ENCODE assay signal across 14 cellular contexts in genomic region chr1:24949331-24949881, GRCh38. TPM values are rescaled to one million over a fixed set of nuclear protein-coding genes. Genes with fewer than 3 reads are reported as not detected.
DNase-seq lines count a peak whose midpoint lies in the region; ATAC-seq and TF ChIP-seq lines count a peak whose summit lies in the region.
"Had no signal": no experiment of that assay in that cellular context is flagged by ENCODE, and none has a peak within 500 bp of the region (broad histone marks: within the 10 kb centered on the region; RNA-seq: fewer than 3 reads in every experiment).

No MANE protein-coding gene starts in this region.

- TF ChIP-seq POLR2A in IMR-90 (IDR thresholded peaks at IDR 0.05; ENCODE audit: low read depth, low read length), result no peak

- H3K14ac ChIP-seq in IMR-90 (replicated peaks; ENCODE audit: low read depth, low read length), result peak overlapping the region; percentile 83; the same call in 1 of the 2 replicates

- H3K9me1 ChIP-seq in IMR-90 (ENCODE audit: insufficient read depth, low read length), result peaks cover 25% of the 10 kb centered on the region

- peaks cover 42 to 82% (median 72%) of the 10 kb centered on the region in 4 donors for H3K4me1 Mint-ChIP-seq in naive thymus-derived CD8-positive, alpha-beta T cell

- H3K4me3 ChIP-seq in IMR-90 (ENCODE audit: insufficient read depth, low read depth, low read length) (no peak overlapping the region), astrocyte of the cerebellum (ENCODE audit: low read depth, low read length) (no peak overlapping the region), hepatocyte (no peak overlapping the region)
- H3K4me3 ChIP-seq: colonic mucosa, testis had no signal

- TF ChIP-seq RAD21 in IMR-90 (IDR thresholded peaks at IDR 0.05; ENCODE audit: low read length), result peak; percentile 27; the same call in 1 of the 2 replicates

- H3K56ac ChIP-seq in IMR-90 (ENCODE audit: extremely low read depth, insufficient read depth, low read length), result peak overlapping the region; percentile 20; the same call in 1 of the 2 replicates

- peaks cover 0 to 2% of the 10 kb centered on the region in 2 experiments; a peak in 1 of 4 replicates for H3K79me1 ChIP-seq in IMR-90 (ENCODE audit: low read depth in 1 of 2, low read length in 2 of 2)

- no peaks in the 10 kb centered on the region for H3K9me3 Mint-ChIP-seq in naive thymus-derived CD8-positive, alpha-beta T cell

- ATAC-seq in IMR-90 (ENCODE audit: low read depth) (peak; percentile 86), GM18520 (IDR thresholded peaks at IDR 0.05; ENCODE audit: unreplicated experiment) (no peak)
- no peak for ATAC-seq in naive thymus-derived CD8-positive, alpha-beta T cell
- ATAC-seq: Right ventricle myocardium inferior had no signal

- H2BK120ac ChIP-seq in IMR-90 (ENCODE audit: low read depth, low read length), result peak overlapping the region; percentile 98

- WGBS in IMR-90 (ENCODE audit: extremely low coverage in 2 of 2, insufficient read length in 1 of 2), 2 experiments, result no CpG with 5 or more reads among the region's 12 CpGs
- 79% methylated on average over 12 of the region's 12 CpGs for WGBS in hepatocyte (ENCODE audit: low lambda C conversion rate, missing lambda C conversion rate)

- peak overlapping the region in 6 of 10 donors; percentile 30 to 70 (median 57) for H3K27ac Mint-ChIP-seq in naive thymus-derived CD8-positive, alpha-beta T cell

- peak overlapping the region; percentile 97 for H3K4ac ChIP-seq in IMR-90 (ENCODE audit: low read depth, low read length)

- H3K27me3 ChIP-seq in IMR-90 (ENCODE audit: control insufficient read depth, insufficient read depth, low read length) (peaks cover 2% of the 10 kb centered on the region; the same call in 1 of the 2 replicates), hepatocyte (no peaks in the 10 kb centered on the region)
- H3K27me3 ChIP-seq: colonic mucosa, testis had no signal

- peaks cover 0 to 7% (median 0%) of the 10 kb centered on the region in 3 donors for H3K36me3 Mint-ChIP-seq in naive thymus-derived CD8-positive, alpha-beta T cell

- H4K20me1 ChIP-seq in IMR-90 (ENCODE audit: insufficient read depth, low read length), result no peaks in the 10 kb centered on the region
- no peaks in the 10 kb centered on the region for H4K20me1 ChIP-seq in hepatocyte (ENCODE audit: insufficient read depth, poor library complexity, severe bottlenecking)

- H2AK5ac ChIP-seq in IMR-90 (ENCODE audit: low read depth, low read length), result peak overlapping the region; percentile 93

- peak overlapping the region; percentile 88 for H2BK5ac ChIP-seq in IMR-90 (ENCODE audit: low read depth, low read length, poor library complexity, severe bottlenecking)

- intact Hi-C loops in IMR-90 (cut with micrococcal nuclease), result no loop called here

- H3K23ac ChIP-seq in IMR-90 (ENCODE audit: low read depth, low read length), result peak overlapping the region; percentile 82; the same call in 1 of the 2 replicates

- H3K79me2 ChIP-seq in hepatocyte, result no peaks in the 10 kb centered on the region

- H4K5ac ChIP-seq in IMR-90 (ENCODE audit: low read depth, low read length), result peak overlapping the region; percentile 52; the same call in 1 of the 2 replicates

- H3K27ac ChIP-seq in IMR-90 (ENCODE audit: insufficient read depth, low read length) (peak overlapping the region; percentile 65; the same call in 1 of the 2 replicates), hepatocyte (no peak overlapping the region)
- H3K27ac ChIP-seq: colonic mucosa, testis had no signal

- DNase-seq in GM04504 (ENCODE audit: low read depth), result peak; percentile 31
- DNase-seq in IMR-90, result peak; percentile 85
- peak; percentile 38 for DNase-seq in astrocyte of the cerebellum (ENCODE audit: low read depth)
- DNase-seq in naive thymus-derived CD8-positive, alpha-beta T cell, result no peak
- no peak for DNase-seq in hepatocyte (ENCODE audit: low spot score)
- no peak for DNase-seq in NCI-H510A treated with DMSO at 0.1 percent for 48 hours (lab: John Stamatoyannopoulos, UW)
- no peak for DNase-seq in DMS153 (lab: John Stamatoyannopoulos, UW)
- DNase-seq: activated CD4-positive, CD25-positive, alpha-beta regulatory T cell treated with anti-CD3 and anti-CD28 coated beads, Interleukin-2, amount 50 U/mL, for 72 hours; colonic mucosa; kidney; NCI-H2227 treated with DMSO at 0.1 percent for 48 hours; testis had no signal

- H3K4me3 Mint-ChIP-seq in naive thymus-derived CD8-positive, alpha-beta T cell, result peak overlapping the region in 1 of 10 donors; percentile 29

- H2BK20ac ChIP-seq in IMR-90 (ENCODE audit: low read depth, low read length), result peak overlapping the region; percentile 94

- in situ Hi-C loops in IMR-90 (cut with MboI; ENCODE audit: low sequenced_read_pairs) (no loop called here), astrocyte of the cerebellum (cut with HindIII; ENCODE audit: low sequenced_read_pairs) (loop anchor here (25.0 kb wide), 1 partner anchor 263 kb away; no protein-coding TSS in a partner anchor)

- peaks cover 0 to 2% (median 0%) of the 10 kb centered on the region in 5 donors for H3K27me3 Mint-ChIP-seq in naive thymus-derived CD8-positive, alpha-beta T cell

- H3K9me3 ChIP-seq in IMR-90 (ENCODE audit: control insufficient read depth, insufficient read depth, low read length), result no peaks in the 10 kb centered on the region
- no peaks in the 10 kb centered on the region for H3K9me3 ChIP-seq in hepatocyte (ENCODE audit: low read depth)
- H3K9me3 ChIP-seq: colonic mucosa, testis had no signal

- BruUV-seq in IMR-90 (replicated peaks; lab: Mats Ljungman, UMichigan), result no TSS peak

- no peak overlapping the region for H3K9ac ChIP-seq in IMR-90 (ENCODE audit: low read depth, low read length)

- peak overlapping the region; percentile 50; the same call in 1 of the 2 replicates for H3K18ac ChIP-seq in IMR-90 (ENCODE audit: low read depth, low read length)

- H3K36me3 ChIP-seq in IMR-90 (ENCODE audit: control insufficient read depth, insufficient read depth, low read length) (no peaks in the 10 kb centered on the region), hepatocyte (replicated peaks; ENCODE audit: insufficient read depth, low read depth) (no peaks in the 10 kb centered on the region)
- H3K36me3 ChIP-seq: colonic mucosa had no signal

- dilution Hi-C loops in IMR-90 (cut with HindIII; ENCODE audit: low sequenced_read_pairs, unreplicated experiment), result no loop called here

- H2BK15ac ChIP-seq in IMR-90 (ENCODE audit: low read depth, low read length), result peak overlapping the region; percentile 83; the same call in 2 of the 3 replicates

- H4K8ac ChIP-seq in IMR-90 (ENCODE audit: low read depth in 2 of 2, low read length in 2 of 2), result peak overlapping the region; percentile 69 to 96

- POLR2A ChIA-PET in IMR-90 (lab: Charles Lee; ENCODE audit: unreplicated experiment), result interaction anchor here (0.6 kb wide), 1 partner anchor 108 kb away, joined by 3 read pairs; no protein-coding TSS in a partner anchor
- POLR2A ChIA-PET in naive thymus-derived CD8-positive, alpha-beta T cell (lab: Charles Lee), result interaction anchor here (2.3 kb wide), 1 partner anchor 88 kb away, joined by 5 read pairs; no protein-coding TSS in a partner anchor

- H3K9me2 ChIP-seq in hepatocyte (replicated peaks; ENCODE audit: insufficient read depth), result no peaks in the 10 kb centered on the region

- peak overlapping the region; percentile 29 for H2AK9ac ChIP-seq in IMR-90 (replicated peaks; ENCODE audit: low read depth, low read length, poor library complexity)

- H3K4me2 ChIP-seq in IMR-90 (ENCODE audit: low read depth, low read length) (peak overlapping the region; percentile 51; the same call in 1 of the 2 replicates), hepatocyte (no peak overlapping the region)

- TF ChIP-seq CTCF in IMR-90 (conservative IDR thresholded peaks at IDR 0.05; ENCODE audit: low read depth, low read length) (no peak), astrocyte of the cerebellum (IDR thresholded peaks at IDR 0.05; ENCODE audit: low read depth, low read length, missing control alignments) (no peak), hepatocyte (IDR thresholded peaks at IDR 0.05; ENCODE audit: poor library complexity) (no peak)

- H2AFZ ChIP-seq in IMR-90 (replicated peaks; ENCODE audit: low read length, poor library complexity) (peak overlapping the region; percentile 86), hepatocyte (no peak overlapping the region)

- CTCF ChIA-PET in IMR-90 (lab: Yijun Ruan, JAX), result interaction anchor here (0.7 kb wide), 1 partner anchor 63 kb away, joined by 3 read pairs; no protein-coding TSS in a partner anchor

- peaks cover 35% of the 10 kb centered on the region for H3K4me1 ChIP-seq in IMR-90 (ENCODE audit: control insufficient read depth, insufficient read depth, low read length)
- H3K4me1 ChIP-seq in hepatocyte (ENCODE audit: insufficient read depth), result no peaks in the 10 kb centered on the region
- H3K4me1 ChIP-seq: colonic mucosa, testis had no signal

- peak overlapping the region; percentile 96 for H4K91ac ChIP-seq in IMR-90 (ENCODE audit: insufficient read depth, low read depth, low read length)

TF ChIP-seq in IMR-90, 13 proteins besides CTCF, POLR2A, EP300 and RAD21 (continues in another document):
- peak; percentile 71; the same call in 1 of the 2 replicates for TF ChIP-seq FOS (IDR thresholded peaks at IDR 0.05; ENCODE audit: low read depth, low read length)
- TF ChIP-seq MXI1 (IDR thresholded peaks at IDR 0.05; ENCODE audit: borderline replicate concordance, low read depth, low read length), result no peak
- TF ChIP-seq MAZ (IDR thresholded peaks at IDR 0.05; ENCODE audit: borderline replicate concordance, low read depth, low read length), result peak; percentile 58
- TF ChIP-seq NFE2L2 (IDR thresholded peaks at IDR 0.05; ENCODE audit: low read depth, low read length), result no peak
- no peak for TF ChIP-seq CHD1 (IDR thresholded peaks at IDR 0.05; ENCODE audit: low read depth, low read length)
- TF ChIP-seq SMC3 (IDR thresholded peaks at IDR 0.05; ENCODE audit: low read depth, low read length), result peak; percentile 44
- no peak for TF ChIP-seq RFX5 (IDR thresholded peaks at IDR 0.05; ENCODE audit: low read depth, low read length)
- no peak for TF ChIP-seq CEBPB (IDR thresholded peaks at IDR 0.05; ENCODE audit: low read depth, low read length)
- TF ChIP-seq USF2 (IDR thresholded peaks at IDR 0.05; ENCODE audit: low read depth, low read length), result no peak

RNA-seq across cellular contexts. Expression of gene RUNX3, which starts 19.3 kb away (rescaled TPM):
- total RNA-seq in IMR-90 (2012; rRNA removed) (not detected in 2 replicates), hepatocyte (0.13 and 0.28 TPM in 2 replicates)
- polyA plus RNA-seq in IMR-90 (2012; rRNA removed) (0.07 TPM in 2 replicates), hepatocyte (0.16 and 0.67 TPM in 2 replicates)
- polyA plus RNA-seq in IMR-90 (2012; cell fraction: cytosol; rRNA removed), result 0.01 and 0.04 TPM in 2 replicates
- 0.02 TPM in 1 of 2 replicates, not detected in the other for polyA plus RNA-seq in IMR-90 (2012; cell fraction: nucleus; rRNA removed; ENCODE audit: low replicate concordance)
- total RNA-seq in naive thymus-derived CD8-positive, alpha-beta T cell, result 10 to 100 TPM; 87.1 to 95.3 TPM
- polyA plus RNA-seq in naive thymus-derived CD8-positive, alpha-beta T cell, result 10 to 100 TPM; 22.0 to 64.0 (median 54.0) TPM

Comparison
In these comparisons a context has a peak if more than half of its experiments do, and no peak if none do; other contexts are left out.
1. DNase-seq: peak in GM04504 (single experiment), IMR-90 (single experiment) and astrocyte of the cerebellum (single experiment); none in naive thymus-derived CD8-positive, alpha-beta T cell (0 of 10), hepatocyte (single experiment), NCI-H510A treated with DMSO at 0.1 percent for 48 hours (single experiment) and DMS153 (single experiment).
2. RNA of gene RUNX3, which starts 19.3 kb away (total RNA-seq): 87.1 to 95.3 TPM in naive thymus-derived CD8-positive, alpha-beta T cell; 0.13 to 0.28 TPM in hepatocyte and not detected in IMR-90; every median in the first group is over 10 times any median in the second.